ENCODE assay signal across 21 cellular contexts in genomic region chr10:118305730-118306129, GRCh38.
"Had no signal": no experiment of that assay in that cellular context is flagged by ENCODE, and none has a peak within 500 bp of the region (broad histone marks: within the 10 kb centered on the region; RNA-seq: fewer than 3 reads in every experiment).

No MANE protein-coding gene starts in this region.

- DNase-seq: activated CD4-positive, alpha-beta memory T cell treated with anti-CD3 and anti-CD28 coated beads, Interleukin-2, amount 10 ng/mL, durations not matched to agents 7 days and 5 days; activated CD4-positive, alpha-beta T cell treated with anti-CD3 and anti-CD28 coated beads, Interleukin-2, amount 10 ng/mL, durations not matched to agents 7 days and 5 days; activated CD4-positive, CD25-positive, alpha-beta regulatory T cell; activated CD8-positive, alpha-beta memory T cell treated with anti-CD3 and anti-CD28 coated beads, Interleukin-2, amount 50 U/mL, for 4 hours; activated gamma-delta T cell treated with Interleukin-2 at 50 U/mL for 16 hours; activated naive CD4-positive, alpha-beta T cell treated with anti-CD3 and anti-CD28 coated beads, Interleukin-2, amount 50 U/mL, for 16 hours; activated T-cell treated with anti-CD3 and anti-CD28 coated beads, Interleukin-2, amount 50 U/mL, for 72 hours; aorta; MG63; NCI-H1930; NCI-H446 treated with DMSO at 0.1 percent for 48 hours; NCI-H524 treated with DMSO at 0.1 percent for 48 hours; PC-9; SHP77 treated with DMSO at 0.1 percent for 48 hours; T-cell; T-helper 2 cell; T1000 had no signal

- H3K4me1 ChIP-seq: breast epithelium had no signal

- H3K4me3 ChIP-seq: breast epithelium, coronary artery, MG63, PC-9 had no signal

- H3K4me2 ChIP-seq: KMS-11, PC-9 had no signal

- H3K27ac ChIP-seq: breast epithelium, KMS-11, PC-9 had no signal

- H3K9me3 ChIP-seq: breast epithelium, MG63 had no signal

- ATAC-seq: activated T-cell treated with anti-CD3 and anti-CD28 coated beads, Interleukin-2, amount 50 U/mL, for 72 hours; T-cell had no signal

- FAIRE-seq: TTC549 had no signal
